ENCODE assay signal across 1 cellular context in genomic region chr17:75325348-75325747, GRCh38.
TF ChIP-seq lines count a peak whose summit lies in the region.

No MANE protein-coding gene starts in this region.

TF ChIP-seq in K562, 482 proteins besides CTCF, POLR2A, EP300 and RAD21 (continued from another document):
- TF ChIP-seq CCNT2 (IDR thresholded peaks at IDR 0.05; ENCODE audit: borderline replicate concordance, extremely low read depth, insufficient read length, low read depth, low read length): no peak
- TF ChIP-seq STAT5B (CRISPR knock-in tag; IDR thresholded peaks at IDR 0.05): no peak
- TF ChIP-seq ZC3H11A (IDR thresholded peaks at IDR 0.05; ENCODE audit: low read depth, low read length): no peak
- no peak for TF ChIP-seq CBX5 (IDR thresholded peaks at IDR 0.05; ENCODE audit: borderline replicate concordance, low read depth)
- TF ChIP-seq JUNB (CRISPR knock-in tag; conservative IDR thresholded peaks at IDR 0.05): no peak
- no peak for TF ChIP-seq ZNF57 (CRISPR knock-in tag; IDR thresholded peaks at IDR 0.05)
